Comparison of ENCODE assay signal across 18 cellular contexts in genomic region chr14:59582845-59583509, GRCh38. TPM values are rescaled to one million over a fixed set of nuclear protein-coding genes. Genes with fewer than 3 reads are reported as not detected.
DNase-seq lines count a peak whose midpoint lies in the region; ATAC-seq, FAIRE-seq and TF ChIP-seq lines count a peak whose summit lies in the region.
"Had no signal": no experiment of that assay in that cellular context is flagged by ENCODE, and none has a peak within 500 bp of the region (broad histone marks: within the 10 kb centered on the region; RNA-seq: fewer than 3 reads in every experiment).

No MANE protein-coding gene starts in this region.

- no peaks in the 10 kb centered on the region for H3K36me3 Mint-ChIP-seq in neural progenitor cell
- H3K36me3 Mint-ChIP-seq: activated naive CD8-positive, alpha-beta T cell had no signal

- H3K9ac ChIP-seq in K562 (ENCODE audit: insufficient read depth in 1 of 2, low read depth in 2 of 2, low read length in 2 of 2) (no peak overlapping the region), neural progenitor cell (no peak overlapping the region)

- no peak for TF ChIP-seq POLR2A in NB4 (IDR thresholded peaks at IDR 0.05; ENCODE audit: extremely low read depth, insufficient read length)
- TF ChIP-seq POLR2A in K562 (conservative IDR thresholded peaks at IDR 0.05) = no peak

- CTCF ChIA-PET in K562 (lab: Yijun Ruan, JAX; ENCODE audit: low intra/inter-chr PET ratio) = interaction anchor here (1.5 kb wide), 1 partner anchor 75 kb away, joined by 3 read pairs; no protein-coding TSS in a partner anchor

- 36% methylated on average over 10 of the region's 23 CpGs for WGBS in K562 (ENCODE audit: insufficient coverage, low coverage, missing lambda C conversion rate)

- H3K4me1 Mint-ChIP-seq in neural progenitor cell = no peaks in the 10 kb centered on the region

- H3K36me3 ChIP-seq in K562 (ENCODE audit: control insufficient read depth, insufficient read depth, low read length) (no peaks in the 10 kb centered on the region), neural progenitor cell (no peaks in the 10 kb centered on the region)

- no TSS peak for BruUV-seq in K562 (replicated peaks; lab: Mats Ljungman, UMichigan)

- H2AFZ ChIP-seq in K562 (ENCODE audit: low read depth, low read length) = no peak overlapping the region
- peak overlapping the region; percentile 76 for H2AFZ ChIP-seq in neural progenitor cell (replicated peaks)

- H3K27me3 ChIP-seq in K562 (ENCODE audit: control insufficient read depth in 2 of 2, insufficient read depth in 2 of 2, low read length in 2 of 2) = no peaks in the 10 kb centered on the region; a peak in 1 of 5 replicates
- H3K27me3 ChIP-seq in neural progenitor cell = no peaks in the 10 kb centered on the region

- FAIRE-seq in K562 (lab: Jason Lieb, UNC) = no peak
- FAIRE-seq: GM12878, GM19239 had no signal

- no peaks in the 10 kb centered on the region for H3K9me3 Mint-ChIP-seq in neural progenitor cell
- H3K9me3 Mint-ChIP-seq: neural crest cell had no signal

- no peak for TF ChIP-seq EP300 in K562 (IDR thresholded peaks at IDR 0.05; ENCODE audit: low read length)

- ATAC-seq in K562 = no peak
- no peak for ATAC-seq in GM19351 (IDR thresholded peaks at IDR 0.05; ENCODE audit: unreplicated experiment)
- ATAC-seq in GM21529 (IDR thresholded peaks at IDR 0.05; ENCODE audit: unreplicated experiment) = no peak
- ATAC-seq: GM12878 had no signal

- in situ Hi-C loops in K562 (cut with MboI) = no loop called here

- H3K4me3 ChIP-seq in NB4 (ENCODE audit: low read depth, low read length) = no peak overlapping the region
- H3K4me3 ChIP-seq in K562 = no peak overlapping the region
- H3K4me3 ChIP-seq in neural progenitor cell = no peak overlapping the region
- H3K4me3 ChIP-seq: GM12878 had no signal

- TF ChIP-seq CTCF in NB4 (IDR thresholded peaks at IDR 0.05; ENCODE audit: low read depth, low read length) = peak; percentile 11
- peak in 1 of 3 experiments; percentile 4; a peak in 1 of 6 replicates for TF ChIP-seq CTCF in K562 (IDR thresholded peaks at IDR 0.05 in 2 of 3, conservative IDR thresholded peaks at IDR 0.05 in 1 of 3; ENCODE audit: insufficient read depth in 2 of 3, low read depth in 1 of 3, low read length in 3 of 3)
- peak; percentile 42 for TF ChIP-seq CTCF in neural progenitor cell (IDR thresholded peaks at IDR 0.05)

- H4K20me1 ChIP-seq in K562 (replicated peaks; ENCODE audit: control insufficient read depth, insufficient read depth, low read length) (no peaks in the 10 kb centered on the region), neural progenitor cell (ENCODE audit: low read depth) (no peaks in the 10 kb centered on the region)

- H3K27ac ChIP-seq in K562 (ENCODE audit: extremely low read depth, low read depth, low read length) (no peak overlapping the region), neural progenitor cell (no peak overlapping the region)

- no peak overlapping the region for H3K4me2 ChIP-seq in K562 (ENCODE audit: insufficient read depth, low read length)
- H3K4me2 ChIP-seq in neural progenitor cell = no peak overlapping the region

- POLR2A ChIA-PET in K562 (lab: Yijun Ruan, JAX) = interaction anchor here (0.5 kb wide), 1 partner anchor 1348 kb away, joined by 3 read pairs; no protein-coding TSS in a partner anchor

- H3K79me2 ChIP-seq in K562 (ENCODE audit: control insufficient read depth, insufficient read depth, low read length) (no peaks in the 10 kb centered on the region), neural progenitor cell (ENCODE audit: low read depth) (no peaks in the 10 kb centered on the region)

- peaks cover 18% of the 10 kb centered on the region for H3F3A ChIP-seq in neural progenitor cell (ENCODE audit: low read depth)

- DNase-seq in DMS 273 (lab: John Stamatoyannopoulos, UW; ENCODE audit: unreplicated experiment) (peak; percentile 40), DMS 273 treated with DMSO at 0.1 percent for 48 hours (lab: John Stamatoyannopoulos, UW) (no peak), NB4 (ENCODE audit: low read depth) (peak; percentile 54), K562 (ENCODE audit: extremely low read depth in 1 of 4, low spot score in 3 of 4) (peak in 3 of 4 experiments; percentile 6 to 13 (median 9)), neural progenitor cell (ENCODE audit: low spot score) (no peak), NCI-H774 (lab: John Stamatoyannopoulos, UW) (no peak)
- DNase-seq: 8988T, Calu3, NCI-H1436 treated with DMSO at 0.1 percent for 48 hours had no signal

- intact Hi-C loops in K562 (cut with micrococcal nuclease) = no loop called here

- no peak for TF ChIP-seq RAD21 in K562 (CRISPR knock-in tag; conservative IDR thresholded peaks at IDR 0.05 in 1 of 2, IDR thresholded peaks at IDR 0.05 in 1 of 2)

- H3K9me3 ChIP-seq in K562 (replicated peaks; ENCODE audit: control insufficient read depth, insufficient read depth, low read depth, low read length) = no peaks in the 10 kb centered on the region
- H3K9me3 ChIP-seq in neural progenitor cell (ENCODE audit: low read depth) = no peaks in the 10 kb centered on the region

- no peak overlapping the region for H3K4me3 Mint-ChIP-seq in neural progenitor cell
- H3K4me3 Mint-ChIP-seq: activated naive CD8-positive, alpha-beta T cell; neural crest cell had no signal

- H3K9me1 ChIP-seq in K562 (ENCODE audit: control insufficient read depth, insufficient read depth, low read length) = no peaks in the 10 kb centered on the region

- no peak overlapping the region for H3K27ac Mint-ChIP-seq in neural progenitor cell
- H3K27ac Mint-ChIP-seq: activated naive CD8-positive, alpha-beta T cell had no signal

- no peaks in the 10 kb centered on the region for H3K27me3 Mint-ChIP-seq in neural progenitor cell (ENCODE audit: insufficient read depth, low read depth)

- H3K4me1 ChIP-seq in K562 (replicated peaks in 1 of 2; ENCODE audit: control insufficient read depth in 2 of 2, insufficient read depth in 2 of 2, low read length in 2 of 2) (no peaks in the 10 kb centered on the region), neural progenitor cell (peaks cover 23% of the 10 kb centered on the region)

TF ChIP-seq in K562, 482 proteins besides CTCF, POLR2A, EP300 and RAD21:
- TF ChIP-seq ZNF740 (CRISPR knock-in tag; IDR thresholded peaks at IDR 0.05) (no peak), ZNF740 (tag; IDR thresholded peaks at IDR 0.05) (no peak), SRSF3 (IDR thresholded peaks at IDR 0.05; ENCODE audit: insufficient read depth, low read length) (no peak), ZKSCAN1 (IDR thresholded peaks at IDR 0.05; ENCODE audit: low read depth, low read length) (peak; percentile 98), KAT7 (CRISPR knock-in tag; IDR thresholded peaks at IDR 0.05; ENCODE audit: borderline replicate concordance) (no peak), MTF1 (CRISPR knock-in tag; IDR thresholded peaks at IDR 0.05; ENCODE audit: borderline replicate concordance) (no peak), MYNN (IDR thresholded peaks at IDR 0.05) (no peak), MYNN (CRISPR knock-in tag; IDR thresholded peaks at IDR 0.05) (no peak), CHCHD3 (CRISPR knock-in tag; IDR thresholded peaks at IDR 0.05) (no peak), PPARD (CRISPR knock-in tag; IDR thresholded peaks at IDR 0.05) (no peak)

RNA-seq across cellular contexts. Expression of gene CCDC175, which starts 6.4 kb away (rescaled TPM):
- total RNA-seq in K562 (2011; cell fraction: chromatin; rRNA removed; ENCODE audit: low replicate concordance) = not detected in 2 replicates
- total RNA-seq in K562 (2011; cell fraction: nucleolus; rRNA removed) = not detected in 2 replicates
- total RNA-seq in K562 (2011; cell fraction: nucleoplasm; rRNA removed) = not detected in 2 replicates
- total RNA-seq in K562 (2014; rRNA removed) = not detected in 2 replicates
- not detected in 2 replicates for total RNA-seq in K562 (2014; rRNA removed; fragmentation: Illumina TruSeq; extraction: Trizol)
- not detected in 2 replicates for total RNA-seq in K562 (2015; rRNA removed; fragmentation: Illumina TruSeq; extraction: Trizol)
- total RNA-seq in K562 (2021) = not detected in 2 replicates
- polyA plus RNA-seq in K562 (2011; rRNA removed) = not detected in 2 replicates
- polyA plus RNA-seq in K562 (2011; cell fraction: cytosol; rRNA removed) = not detected in 2 replicates
- not detected in 2 replicates for polyA plus RNA-seq in K562 (2011; cell fraction: nucleus; rRNA removed)
- not detected in 2 replicates for polyA plus RNA-seq in K562 (2012)
- polyA plus RNA-seq in K562 (2014; fragmentation: Illumina TruSeq; extraction: Trizol) = not detected in 2 replicates
- not detected for polyA plus RNA-seq in K562 (2014; fragmentation: Nextera tagmentation; extraction: Ambion mirVana)
- not detected in 2 replicates for polyA plus RNA-seq in K562 (2014; rRNA removed)
- polyA minus RNA-seq in K562 (2011; rRNA and poly(A)+ RNA removed) = not detected in 2 replicates
- not detected in 2 replicates for polyA minus RNA-seq in K562 (2011; cell fraction: cytosol; rRNA and poly(A)+ RNA removed)
- not detected in 2 replicates for polyA minus RNA-seq in K562 (2011; cell fraction: nucleus; rRNA and poly(A)+ RNA removed)
- total RNA-seq in neural progenitor cell (ENCODE audit: low replicate concordance) = 0.24 and 0.31 TPM in 2 replicates
- total RNA-seq: Calu3, chondrocyte, GM12878, kidney epithelial cell, skeletal muscle tissue had no signal
- polyA plus RNA-seq: GM12878 had no signal

Comparison
In these comparisons a context has a peak if more than half of its experiments do, and no peak if none do; other contexts are left out.
1. DNase-seq: peak in DMS 273 (single experiment), NB4 (single experiment) and K562 (3 of 4); none in DMS 273 treated with DMSO at 0.1 percent for 48 hours (single experiment), neural progenitor cell (single experiment) and NCI-H774 (single experiment).